Comparison of ENCODE assay signal across 15 cellular contexts in the genomic region with DNA sequence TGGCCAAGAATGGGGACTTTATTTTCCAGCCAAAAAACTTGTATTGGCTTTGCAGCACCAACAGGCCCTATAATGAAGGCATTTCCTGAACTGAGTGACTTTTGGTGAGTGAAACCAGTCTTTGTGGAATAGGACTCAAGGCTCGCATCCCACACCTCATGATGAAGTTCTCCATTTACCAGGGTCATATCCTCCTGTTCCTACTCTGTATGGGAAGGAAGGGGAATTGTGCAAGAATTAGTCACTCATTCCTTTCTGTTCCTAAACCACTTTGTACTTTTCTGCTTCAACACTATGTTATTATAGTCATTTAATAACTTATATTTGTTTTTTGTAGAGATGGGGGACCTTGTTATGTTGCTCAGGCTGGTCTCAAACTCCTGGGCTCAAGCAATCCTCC. TPM values are rescaled to one million over a fixed set of nuclear protein-coding genes. Genes with fewer than 3 reads are reported as not detected.
DNase-seq lines count a peak whose midpoint lies in the region; ATAC-seq, FAIRE-seq and TF ChIP-seq lines count a peak whose summit lies in the region.
"Had no signal": no experiment of that assay in that cellular context is flagged by ENCODE, and none has a peak within 500 bp of the region (broad histone marks: within the 10 kb centered on the region; RNA-seq: fewer than 3 reads in every experiment).

No MANE protein-coding gene starts in this region.

- H3K27me3 Mint-ChIP-seq in astrocyte (ENCODE audit: low read depth, unreplicated experiment) = no peaks in the 10 kb centered on the region

- H3K4me3 ChIP-seq in astrocyte (ENCODE audit: insufficient read depth, low read depth, low read length) (peak overlapping the region; percentile 16), kidney (ENCODE audit: low read length in 2 of 2) (no peak overlapping the region)
- H3K4me3 ChIP-seq: testis had no signal

- no peak for FAIRE-seq in astrocyte (lab: Jason Lieb, UNC)
- FAIRE-seq in kidney (lab: Jason Lieb, UNC) = no peak

- ATAC-seq in HG03432 (IDR thresholded peaks at IDR 0.05; ENCODE audit: unreplicated experiment) (no peak), HG03342 (IDR thresholded peaks at IDR 0.05; ENCODE audit: unreplicated experiment) (no peak)
- ATAC-seq: left lobe of liver, Panc1 had no signal

- H3K9me3 Mint-ChIP-seq in astrocyte (ENCODE audit: unreplicated experiment) = no peaks in the 10 kb centered on the region
- H3K9me3 Mint-ChIP-seq: activated naive CD4-positive, alpha-beta T cell treated with anti-CD3 and anti-CD28 coated beads, Interleukin-2, amount 50 U/mL, for 72 hours; nephron had no signal

- H3K4me1 ChIP-seq in astrocyte (ENCODE audit: insufficient read depth, low read length) (peaks cover 28% of the 10 kb centered on the region), kidney (ENCODE audit: control insufficient read depth in 1 of 2, insufficient read depth in 1 of 2, low read depth in 1 of 2, low read length in 2 of 2) (peaks cover 0 to 2% of the 10 kb centered on the region in 2 donors)

- no peak overlapping the region for H2AFZ ChIP-seq in astrocyte (ENCODE audit: low read depth, low read length)

- no peaks in the 10 kb centered on the region for H3K36me3 ChIP-seq in astrocyte (ENCODE audit: insufficient read depth, low read length)
- H3K36me3 ChIP-seq in kidney (ENCODE audit: control insufficient read depth in 1 of 2, insufficient read depth in 2 of 2, low read length in 2 of 2) = no peaks in the 10 kb centered on the region

- H3K9ac ChIP-seq in astrocyte (ENCODE audit: low read length) = no peak overlapping the region
- H3K9ac ChIP-seq in kidney (ENCODE audit: low read length in 2 of 2) = no peak overlapping the region

- peaks cover 24% of the 10 kb centered on the region for H3K79me2 ChIP-seq in astrocyte (ENCODE audit: insufficient read depth, low read length)

- peaks cover 19% of the 10 kb centered on the region for H4K20me1 ChIP-seq in astrocyte (ENCODE audit: insufficient read depth, low read length)

- H3K4me3 Mint-ChIP-seq in astrocyte (ENCODE audit: unreplicated experiment) = no peak overlapping the region

- peak overlapping the region; percentile 88 for H3K4me2 ChIP-seq in astrocyte (ENCODE audit: low read length)

- DNase-seq in CD1c-positive myeloid dendritic cell (ENCODE audit: extremely low spot score) = peak; percentile 92
- DNase-seq in HT1080 (ENCODE audit: low read depth) = peak; percentile 76
- peak; percentile 82 for DNase-seq in astrocyte (ENCODE audit: low read depth)
- peak; percentile 89 for DNase-seq in iris pigment epithelial cell (ENCODE audit: low read depth)
- no peak for DNase-seq in NCI-H774 (lab: John Stamatoyannopoulos, UW)
- no peak for DNase-seq in kidney
- DNase-seq: KG1, testis had no signal

- H3K27ac ChIP-seq in astrocyte (ENCODE audit: low read depth, low read length) = peak overlapping the region; percentile 17
- H3K27ac ChIP-seq in kidney (ENCODE audit: low read depth in 2 of 2, low read length in 2 of 2) = no peak overlapping the region

- peaks cover 8% of the 10 kb centered on the region for H3K4me1 Mint-ChIP-seq in astrocyte (ENCODE audit: low read depth, unreplicated experiment)

- no peak for TF ChIP-seq CTCF in astrocyte (IDR thresholded peaks at IDR 0.05; ENCODE audit: insufficient read depth, low read depth, low read length)
- TF ChIP-seq CTCF in kidney (IDR thresholded peaks at IDR 0.05; ENCODE audit: borderline replicate concordance, extremely low read depth, insufficient read depth) = no peak

- intact Hi-C loops in kidney (cut with DNase I) = no loop called here

- H3K9me3 ChIP-seq in astrocyte (ENCODE audit: insufficient read depth, low read depth, low read length) (no peaks in the 10 kb centered on the region), kidney (ENCODE audit: control insufficient read depth in 1 of 2, low read length in 2 of 2) (no peaks in the 10 kb centered on the region)
- H3K9me3 ChIP-seq: testis had no signal

- no peaks in the 10 kb centered on the region for H3K36me3 Mint-ChIP-seq in astrocyte (ENCODE audit: low read depth, unreplicated experiment)

- H3K27me3 ChIP-seq in astrocyte (ENCODE audit: insufficient read depth, low read length) = no peaks in the 10 kb centered on the region
- H3K27me3 ChIP-seq: testis had no signal

- H3K27ac Mint-ChIP-seq in astrocyte (ENCODE audit: unreplicated experiment) = no peak overlapping the region

RNA-seq across cellular contexts. Expression of gene SPATS2, which starts 2.3 kb away (rescaled TPM):
- 30.4 and 39.4 TPM in 2 replicates for total RNA-seq in HT1080 (2014; rRNA removed; shearing (Covaris generic))
- 62.6 and 68.7 TPM in 2 replicates for polyA plus RNA-seq in HT1080 (2015; cell fraction: cytosol; rRNA removed)
- polyA plus RNA-seq in HT1080 (2015; cell fraction: nucleus; rRNA removed) = 57.8 and 63.3 TPM in 2 replicates
- total RNA-seq in astrocyte = 44.0 and 46.3 TPM in 2 replicates
- total RNA-seq in kidney = 23.7 TPM
- polyA plus RNA-seq in kidney (ENCODE audit: insufficient read depth, low read depth, low replicate concordance) = 10.0 TPM

RNA-seq across cellular contexts. Expression of gene DNAJC22, which starts 18.3 kb away (rescaled TPM):
- total RNA-seq in HT1080 (2014; rRNA removed; shearing (Covaris generic)) = 8.3 and 9.1 TPM in 2 replicates
- 8.2 and 8.4 TPM in 2 replicates for polyA plus RNA-seq in HT1080 (2015; cell fraction: cytosol; rRNA removed)
- 11.0 and 11.2 TPM in 2 replicates for polyA plus RNA-seq in HT1080 (2015; cell fraction: nucleus; rRNA removed)
- total RNA-seq in astrocyte (0.34 and 0.52 TPM in 2 replicates), kidney (16.2 TPM)
- polyA plus RNA-seq in kidney (ENCODE audit: insufficient read depth, low read depth, low replicate concordance) = 15.1 TPM

RNA-seq across cellular contexts. Expression of gene C1QL4, which starts 28.0 kb away (rescaled TPM):
- total RNA-seq in HT1080 (2014; rRNA removed; shearing (Covaris generic)) = 5.3 and 5.7 TPM in 2 replicates
- 3.1 and 3.6 TPM in 2 replicates for polyA plus RNA-seq in HT1080 (2015; cell fraction: cytosol; rRNA removed)
- 3.5 and 3.6 TPM in 2 replicates for polyA plus RNA-seq in HT1080 (2015; cell fraction: nucleus; rRNA removed)
- total RNA-seq in astrocyte = 0.09 TPM in 1 of 2 replicates, not detected in the other
- 1.0 TPM for total RNA-seq in kidney
- not detected for polyA plus RNA-seq in kidney (ENCODE audit: insufficient read depth, low read depth, low replicate concordance)
- total RNA-seq: activated naive CD4-positive, alpha-beta T cell treated with anti-CD3 and anti-CD28 coated beads, Interleukin-2, amount 50 U/mL, for 72 hours; glomerular endothelial cell; left lobe of liver had no signal

RNA-seq across cellular contexts. Expression of gene TROAP, which starts 41.9 kb away (rescaled TPM):
- total RNA-seq in HT1080 (2014; rRNA removed; shearing (Covaris generic)) = 35.8 and 48.7 TPM in 2 replicates
- 27.3 and 31.1 TPM in 2 replicates for polyA plus RNA-seq in HT1080 (2015; cell fraction: cytosol; rRNA removed)
- polyA plus RNA-seq in HT1080 (2015; cell fraction: nucleus; rRNA removed) = 83.8 and 97.8 TPM in 2 replicates
- 2.2 and 2.7 TPM in 2 replicates for total RNA-seq in astrocyte
- 1.0 TPM for total RNA-seq in kidney
- 1.5 TPM for polyA plus RNA-seq in kidney (ENCODE audit: insufficient read depth, low read depth, low replicate concordance)

Comparison
In these comparisons a context has a peak if more than half of its experiments do, and no peak if none do; other contexts are left out.
1. DNase-seq: peak in CD1c-positive myeloid dendritic cell (single experiment), HT1080 (single experiment), astrocyte (single experiment) and iris pigment epithelial cell (single experiment); none in NCI-H774 (single experiment) and kidney (single experiment).